ENCODE assay signal across 15 cellular contexts in the genomic region with DNA sequence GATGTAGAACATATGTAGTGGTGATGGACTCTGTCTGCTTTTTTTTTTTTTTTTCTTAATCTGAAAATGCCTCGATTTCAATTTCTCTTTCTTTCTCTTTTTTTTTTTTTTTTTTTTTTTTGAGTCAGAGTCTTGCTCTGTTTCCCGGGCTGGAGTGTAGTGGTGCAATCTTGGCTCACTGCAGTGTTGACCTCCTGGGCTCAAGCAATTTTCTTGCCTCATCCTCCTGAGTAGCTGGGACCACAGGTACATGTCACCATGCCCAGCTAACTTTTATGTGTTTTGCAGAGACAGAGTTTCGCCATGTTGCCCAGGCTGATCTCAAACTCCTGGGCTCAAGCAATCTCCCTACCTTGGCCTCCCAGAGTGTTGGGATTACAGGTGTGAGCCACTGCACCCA. TPM values are rescaled to one million over a fixed set of nuclear protein-coding genes. Genes with fewer than 3 reads are reported as not detected.
DNase-seq lines count a peak whose midpoint lies in the region; TF ChIP-seq lines count a peak whose summit lies in the region.
"Had no signal": no experiment of that assay in that cellular context is flagged by ENCODE, and none has a peak within 500 bp of the region (broad histone marks: within the 10 kb centered on the region; RNA-seq: fewer than 3 reads in every experiment).

No MANE protein-coding gene starts in this region.

- POLR2A ChIA-PET in OCI-LY7 (lab: Charles Lee): interaction anchor here (0.6 to 1.1 kb wide), 3 partner anchors 19 to 722 kb away, joined by 3 to 4 read pairs (median 4); no protein-coding TSS in a partner anchor

- H4K20me1 ChIP-seq in OCI-LY7 (ENCODE audit: insufficient read depth, low read length) (no peaks in the 10 kb centered on the region), hepatocyte (ENCODE audit: insufficient read depth, poor library complexity, severe bottlenecking) (no peaks in the 10 kb centered on the region)

- H3K9me3 ChIP-seq in OCI-LY7 (ENCODE audit: low read length) (peaks cover 10% of the 10 kb centered on the region; the same call in 1 of the 2 replicates), hepatocyte (ENCODE audit: low read depth) (peaks cover 4% of the 10 kb centered on the region)
- H3K9me3 ChIP-seq: Caco-2 had no signal

- intact Hi-C loops in OCI-LY7 (cut with micrococcal nuclease; ENCODE audit: unreplicated experiment): no loop called here

- no peaks in the 10 kb centered on the region for H3K9me3 Mint-ChIP-seq in glutamatergic neuron (ENCODE audit: unreplicated experiment)

- H3K27ac Mint-ChIP-seq in glutamatergic neuron (ENCODE audit: unreplicated experiment): no peak overlapping the region

- TF ChIP-seq CTCF in OCI-LY7 (conservative IDR thresholded peaks at IDR 0.05; ENCODE audit: low read length): no peak
- TF ChIP-seq CTCF in fibroblast of mammary gland (conservative IDR thresholded peaks at IDR 0.05; ENCODE audit: control insufficient read depth, insufficient read depth, low read depth, low read length): no peak
- no peak for TF ChIP-seq CTCF in hepatocyte (IDR thresholded peaks at IDR 0.05; ENCODE audit: poor library complexity)
- no peak for TF ChIP-seq CTCF in glutamatergic neuron (IDR thresholded peaks at IDR 0.05; ENCODE audit: partially characterized antibody, unreplicated experiment)

- DNase-seq in SKM-1 treated with dmso at 0.1 percent for 144 hours (lab: John Stamatoyannopoulos, UW; ENCODE audit: unreplicated experiment) (peak; percentile 33), SKM-1 (lab: John Stamatoyannopoulos, UW; ENCODE audit: unreplicated experiment) (no peak), OCI-LY7 (ENCODE audit: low spot score) (no peak), fibroblast of mammary gland (ENCODE audit: low read depth) (peak; percentile 48), renal cortical epithelial cell (ENCODE audit: low read depth) (peak; percentile 37), hepatocyte (ENCODE audit: low spot score) (no peak), T-helper 1 cell (no peak), glutamatergic neuron (no peak)
- DNase-seq: Caco-2, NCI-H1105 treated with DMSO at 0.1 percent for 48 hours, NCI-H187, NCI-H446, SHP77 had no signal

- peak overlapping the region; percentile 20 for H3K27ac ChIP-seq in OCI-LY7 (ENCODE audit: low read depth, low read length, poor library complexity, severe bottlenecking)
- no peak overlapping the region for H3K27ac ChIP-seq in hepatocyte
- H3K27ac ChIP-seq: C4-2B had no signal

- H3K27me3 ChIP-seq in hepatocyte: no peaks in the 10 kb centered on the region

- WGBS in hepatocyte (ENCODE audit: low lambda C conversion rate, missing lambda C conversion rate): 91% methylated on average over 3 of the region's 3 CpGs

- BruUV-seq in OCI-LY7 (replicated peaks; lab: Mats Ljungman, UMichigan): no TSS peak

- H3K36me3 Mint-ChIP-seq in glutamatergic neuron (ENCODE audit: unreplicated experiment): peaks cover 10% of the 10 kb centered on the region

- H3K4me3 ChIP-seq in OCI-LY7 (ENCODE audit: low read depth, low read length, poor library complexity, severe bottlenecking): peak overlapping the region; percentile 3
- H3K4me3 ChIP-seq in fibroblast of mammary gland (ENCODE audit: control insufficient read depth, low read depth, low read length): no peak overlapping the region
- no peak overlapping the region for H3K4me3 ChIP-seq in hepatocyte
- H3K4me3 ChIP-seq: K562 had no signal

- H3K79me2 ChIP-seq in OCI-LY7 (ENCODE audit: insufficient read depth, low read depth, low read length): peaks cover 82% of the 10 kb centered on the region
- H3K79me2 ChIP-seq in hepatocyte: peaks cover 53% of the 10 kb centered on the region

- CTCF ChIA-PET in OCI-LY7 (lab: Charles Lee; ENCODE audit: unreplicated experiment): no interaction called here

- H2AFZ ChIP-seq in OCI-LY7 (ENCODE audit: low read length): no peak overlapping the region
- H2AFZ ChIP-seq in hepatocyte: no peak overlapping the region

- H3K4me2 ChIP-seq in OCI-LY7 (ENCODE audit: low read length) (peak overlapping the region; percentile 50), hepatocyte (no peak overlapping the region)

- H3K36me3 ChIP-seq in OCI-LY7 (ENCODE audit: insufficient read depth, low read length) (peaks cover 68% of the 10 kb centered on the region), hepatocyte (replicated peaks; ENCODE audit: insufficient read depth, low read depth) (peaks cover 2% of the 10 kb centered on the region)

- H3K9me2 ChIP-seq in OCI-LY7 (ENCODE audit: insufficient read depth, low read length) (no peaks in the 10 kb centered on the region), hepatocyte (replicated peaks; ENCODE audit: insufficient read depth) (no peaks in the 10 kb centered on the region)

- peaks cover 2% of the 10 kb centered on the region for H3K27me3 Mint-ChIP-seq in glutamatergic neuron (ENCODE audit: unreplicated experiment)

- H3K4me1 Mint-ChIP-seq in glutamatergic neuron (ENCODE audit: low read depth, unreplicated experiment): no peaks in the 10 kb centered on the region

- peaks cover 31% of the 10 kb centered on the region for H3K4me1 ChIP-seq in OCI-LY7 (ENCODE audit: insufficient read depth, low read length, poor library complexity, severe bottlenecking)
- no peaks in the 10 kb centered on the region for H3K4me1 ChIP-seq in hepatocyte (ENCODE audit: insufficient read depth)

- no peak overlapping the region for H3K4me3 Mint-ChIP-seq in glutamatergic neuron (ENCODE audit: unreplicated experiment)

RNA-seq across cellular contexts. Expression of a gene that starts 17.4 kb away (rescaled TPM):
- 25.5 and 32.1 TPM in 2 replicates for total RNA-seq in OCI-LY7 (2014; rRNA removed; shearing (Covaris generic))
- total RNA-seq in OCI-LY7 (2022) (59.6 and 67.2 TPM in 2 replicates), renal cortical epithelial cell (8.2 and 24.8 TPM in 2 replicates), hepatocyte (23.8 and 25.8 TPM in 2 replicates), glutamatergic neuron (ENCODE audit: unreplicated experiment) (95.1 TPM)
- 32.4 and 33.5 TPM in 2 replicates for polyA plus RNA-seq in hepatocyte

Comparison
In these comparisons a context has a peak if more than half of its experiments do, and no peak if none do; other contexts are left out.
1. DNase-seq: peak in SKM-1 treated with dmso at 0.1 percent for 144 hours (single experiment), fibroblast of mammary gland (single experiment) and renal cortical epithelial cell (single experiment); none in SKM-1 (single experiment), OCI-LY7 (single experiment), hepatocyte (single experiment), T-helper 1 cell (0 of 5) and glutamatergic neuron (single experiment).